8 cellular contexts compared by ENCODE assay signal in genomic region chr14:106790189-106791036, GRCh38.
DNase-seq lines count a peak whose midpoint lies in the region; ATAC-seq, FAIRE-seq and TF ChIP-seq lines count a peak whose summit lies in the region.

No MANE protein-coding gene starts in this region.

- intact Hi-C loops in posterior vena cava (cut with DNase I), result no loop called here

- ATAC-seq in GM21576 (IDR thresholded peaks at IDR 0.05; ENCODE audit: unreplicated experiment), result peak; percentile 43
- ATAC-seq in GM21515 (IDR thresholded peaks at IDR 0.05; ENCODE audit: unreplicated experiment), result no peak
- ATAC-seq in HG03280 (IDR thresholded peaks at IDR 0.05; ENCODE audit: unreplicated experiment), result no peak

- H3K4me3 ChIP-seq in AG04449 (ENCODE audit: low read depth, low read length), result no peak overlapping the region

- DNase-seq in AG04449 (ENCODE audit: low read depth, low spot score), result no peak
- peak; percentile 2 for DNase-seq in NCI-H2171 (lab: John Stamatoyannopoulos, UW)
- peak; percentile 38 to 69 for DNase-seq in activated CD4-positive, alpha-beta T cell treated with anti-CD3 and anti-CD28 coated beads, Interleukin-2, amount 50 U/mL, for 24 hours (ENCODE audit: low read depth in 1 of 2, low spot score in 1 of 2)
- DNase-seq in posterior vena cava (ENCODE audit: low spot score), result peak; percentile 84

- POLR2A ChIA-PET in AG04449 (lab: Yijun Ruan, JAX), result no interaction called here

- peak; percentile 0 for TF ChIP-seq CTCF in AG04449 (IDR thresholded peaks at IDR 0.05; ENCODE audit: insufficient read depth, low read length, missing control alignments)

- peak; percentile 54 for FAIRE-seq in endometrium (lab: Jason Lieb, UNC)

- CTCF ChIA-PET in AG04449 (lab: Yijun Ruan, JAX), result no interaction called here
